In genomic region chr12:103855896-103856657, GRCh38 we compare ENCODE assay signal across 26 cellular contexts. TPM values are rescaled to one million over a fixed set of nuclear protein-coding genes. Genes with fewer than 3 reads are reported as not detected.
DNase-seq lines count a peak whose midpoint lies in the region; ATAC-seq and TF ChIP-seq lines count a peak whose summit lies in the region.
"Had no signal": no experiment of that assay in that cellular context is flagged by ENCODE, and none has a peak within 500 bp of the region (broad histone marks: within the 10 kb centered on the region; RNA-seq: fewer than 3 reads in every experiment).

No MANE protein-coding gene starts in this region.

- H3K4me2 ChIP-seq in SK-N-SH, result 0 out of 2 replicates have a peak overlapping the region, but pooled peaks have one; percentile 4
- H3K4me2 ChIP-seq: hepatocyte, KMS-11 had no signal

- H3K4me1 ChIP-seq in SK-N-SH (ENCODE audit: control insufficient read depth in 1 of 2, insufficient read depth in 2 of 2, low read depth in 1 of 2, low read length in 1 of 2) (peaks cover 0 to 25% of the 10 kb centered on the region in 2 experiments; a peak in 3 of 4 replicates), esophagus muscularis mucosa (peaks cover 5 to 97% (median 88%) of the 10 kb centered on the region in 4 donors), left lung (no peaks in the 10 kb centered on the region)
- H3K4me1 ChIP-seq: spleen, upper lobe of left lung had no signal

- no peak for DNase-seq in SK-N-SH
- no peak for DNase-seq in esophagus muscularis mucosa (ENCODE audit: extremely low spot score)
- DNase-seq in osteocyte (ENCODE audit: extremely low spot score, unreplicated experiment), result no peak
- DNase-seq in left lung, result no peak
- no peak for DNase-seq in effector CD4-positive, alpha-beta T cell
- DNase-seq in activated CD4-positive, alpha-beta memory T cell treated with anti-CD3 and anti-CD28 coated beads, Interleukin-2, amount 10 ng/mL, durations not matched to agents 7 days and 5 days, result no peak
- DNase-seq: activated CD4-positive, alpha-beta T cell treated with anti-CD3 and anti-CD28 coated beads, Interleukin-2, amount 10 ng/mL, durations not matched to agents 24 days and 14 days; activated T-cell treated with anti-CD3 and anti-CD28 coated beads, Interleukin-2, amount 50 U/mL, for 4 hours; cortex of kidney; foreskin melanocyte; left cardiac atrium; NCI-H1436 treated with DMSO at 0.1 percent for 48 hours; NCI-H526 treated with DMSO at 0.1 percent for 48 hours; spleen; SW 1271; T-helper 9 cell; upper lobe of left lung; WERI-Rb-1 had no signal

- intact Hi-C loops in esophagus muscularis mucosa (cut with DNase I) (no loop called here), left lung (cut with DNase I) (no loop called here)

- H3K9me2 ChIP-seq in SK-N-SH, result no peaks in the 10 kb centered on the region

- H3K4me1 Mint-ChIP-seq in osteocyte (ENCODE audit: unreplicated experiment), result peaks cover 69% of the 10 kb centered on the region
- no peaks in the 10 kb centered on the region for H3K4me1 Mint-ChIP-seq in activated CD4-positive, alpha-beta memory T cell treated with anti-CD3 and anti-CD28 coated beads, Interleukin-2, amount 10 ng/mL, durations not matched to agents 7 days and 5 days

- H3K36me3 ChIP-seq in SK-N-SH (replicated peaks in 1 of 2; ENCODE audit: control insufficient read depth in 1 of 2, insufficient read depth in 2 of 2, low read length in 1 of 2), result no peaks in the 10 kb centered on the region
- no peaks in the 10 kb centered on the region for H3K36me3 ChIP-seq in esophagus muscularis mucosa
- no peaks in the 10 kb centered on the region for H3K36me3 ChIP-seq in left lung
- H3K36me3 ChIP-seq: neutrophil, spleen, upper lobe of left lung, WERI-Rb-1 had no signal

- WGBS in SK-N-SH (ENCODE audit: low lambda C conversion rate), result 91% methylated on average over 8 of the region's 8 CpGs
- 91% methylated on average over 8 of the region's 8 CpGs for WGBS in esophagus muscularis mucosa

- no peaks in the 10 kb centered on the region for H3K27me3 ChIP-seq in SK-N-SH (ENCODE audit: insufficient read depth)
- no peaks in the 10 kb centered on the region for H3K27me3 ChIP-seq in esophagus muscularis mucosa
- H3K27me3 ChIP-seq in left lung, result no peaks in the 10 kb centered on the region
- H3K27me3 ChIP-seq: hepatocyte, neutrophil, upper lobe of left lung had no signal

- peak overlapping the region; percentile 60 for H3K27ac Mint-ChIP-seq in osteocyte (ENCODE audit: unreplicated experiment)
- H3K27ac Mint-ChIP-seq in activated CD4-positive, alpha-beta memory T cell treated with anti-CD3 and anti-CD28 coated beads, Interleukin-2, amount 10 ng/mL, durations not matched to agents 7 days and 5 days, result no peak overlapping the region
- H3K27ac Mint-ChIP-seq: activated CD4-positive, alpha-beta T cell treated with anti-CD3 and anti-CD28 coated beads, Interleukin-2, amount 10 ng/mL, durations not matched to agents 24 days and 14 days had no signal

- no peak overlapping the region for H3K4me3 ChIP-seq in SK-N-SH (ENCODE audit: low read depth in 2 of 2, low read length in 1 of 2)
- no peak overlapping the region for H3K4me3 ChIP-seq in esophagus muscularis mucosa
- H3K4me3 ChIP-seq in left lung, result no peak overlapping the region
- H3K4me3 ChIP-seq: hepatocyte, spleen, upper lobe of left lung had no signal

- TF ChIP-seq EP300 in SK-N-SH (IDR thresholded peaks at IDR 0.05; ENCODE audit: borderline replicate concordance in 1 of 2, low read depth in 1 of 2, low read length in 1 of 2) (no peak), esophagus muscularis mucosa (IDR thresholded peaks at IDR 0.05) (no peak)

- H3K36me3 Mint-ChIP-seq in osteocyte (ENCODE audit: unreplicated experiment), result no peaks in the 10 kb centered on the region
- no peaks in the 10 kb centered on the region for H3K36me3 Mint-ChIP-seq in activated CD4-positive, alpha-beta memory T cell treated with anti-CD3 and anti-CD28 coated beads, Interleukin-2, amount 10 ng/mL, durations not matched to agents 7 days and 5 days (ENCODE audit: low read depth)

- no peaks in the 10 kb centered on the region for H4K20me1 ChIP-seq in SK-N-SH (ENCODE audit: insufficient read depth)

- H3K9me3 ChIP-seq in SK-N-SH (no peaks in the 10 kb centered on the region), esophagus muscularis mucosa (no peaks in the 10 kb centered on the region), left lung (no peaks in the 10 kb centered on the region)
- H3K9me3 ChIP-seq: neutrophil, spleen, upper lobe of left lung had no signal

- POLR2A ChIA-PET in SK-N-SH (lab: Yijun Ruan, JAX), result no interaction called here
- POLR2A ChIA-PET in activated CD4-positive, alpha-beta memory T cell treated with anti-CD3 and anti-CD28 coated beads, Interleukin-2, amount 10 ng/mL, durations not matched to agents 7 days and 5 days (lab: Charles Lee), result no interaction called here

- no peak overlapping the region for H3K4me3 Mint-ChIP-seq in osteocyte (ENCODE audit: unreplicated experiment)
- H3K4me3 Mint-ChIP-seq in activated CD4-positive, alpha-beta memory T cell treated with anti-CD3 and anti-CD28 coated beads, Interleukin-2, amount 10 ng/mL, durations not matched to agents 7 days and 5 days, result no peak overlapping the region
- H3K4me3 Mint-ChIP-seq: activated CD4-positive, alpha-beta T cell treated with anti-CD3 and anti-CD28 coated beads, Interleukin-2, amount 10 ng/mL, durations not matched to agents 24 days and 14 days; activated T-cell treated with anti-CD3 and anti-CD28 coated beads, Interleukin-2, amount 50 U/mL, for 4 hours had no signal

- no peak overlapping the region; the same call in 1 of the 2 replicates for H2AFZ ChIP-seq in SK-N-SH (ENCODE audit: low read depth)
- H2AFZ ChIP-seq: hepatocyte had no signal

- H3K9me3 Mint-ChIP-seq in osteocyte (ENCODE audit: unreplicated experiment), result no peaks in the 10 kb centered on the region
- no peaks in the 10 kb centered on the region for H3K9me3 Mint-ChIP-seq in activated CD4-positive, alpha-beta memory T cell treated with anti-CD3 and anti-CD28 coated beads, Interleukin-2, amount 10 ng/mL, durations not matched to agents 7 days and 5 days
- H3K9me3 Mint-ChIP-seq: activated CD4-positive, alpha-beta T cell treated with anti-CD3 and anti-CD28 coated beads, Interleukin-2, amount 10 ng/mL, durations not matched to agents 24 days and 14 days; activated T-cell treated with anti-CD3 and anti-CD28 coated beads, Interleukin-2, amount 50 U/mL, for 4 hours had no signal

- TF ChIP-seq POLR2A in esophagus muscularis mucosa (IDR thresholded peaks at IDR 0.05; ENCODE audit: low read depth), result no peak

- H3K79me2 ChIP-seq in SK-N-SH (ENCODE audit: insufficient read depth), result no peaks in the 10 kb centered on the region
- H3K79me2 ChIP-seq: hepatocyte had no signal

- TF ChIP-seq RAD21 in SK-N-SH (IDR thresholded peaks at IDR 0.05; ENCODE audit: low read length), result no peak

- H3F3A ChIP-seq in SK-N-SH (replicated peaks; ENCODE audit: insufficient read depth), result peaks cover 18% of the 10 kb centered on the region

- H3K27ac ChIP-seq in SK-N-SH (ENCODE audit: low read depth in 2 of 2, low read length in 1 of 2), result peak overlapping the region in 1 of 2 experiments; percentile 25; a peak in 1 of 4 replicates
- peak overlapping the region; percentile 92 to 97 (median 95) for H3K27ac ChIP-seq in esophagus muscularis mucosa (replicated peaks in 1 of 4)
- H3K27ac ChIP-seq in left lung, result no peak overlapping the region
- H3K27ac ChIP-seq: 22Rv1, hepatocyte, KMS-11, neutrophil, spleen, upper lobe of left lung, WERI-Rb-1 had no signal

- H3K27me3 Mint-ChIP-seq in osteocyte (ENCODE audit: unreplicated experiment), result no peaks in the 10 kb centered on the region
- H3K27me3 Mint-ChIP-seq in activated CD4-positive, alpha-beta memory T cell treated with anti-CD3 and anti-CD28 coated beads, Interleukin-2, amount 10 ng/mL, durations not matched to agents 7 days and 5 days, result peaks cover 2% of the 10 kb centered on the region

- H3K9ac ChIP-seq in SK-N-SH, result no peak overlapping the region
- H3K9ac ChIP-seq: KMS-11 had no signal

- CTCF ChIA-PET in SK-N-SH (lab: Yijun Ruan, JAX), result interaction anchor here (2.1 kb wide), 1 partner anchor 9 kb away, joined by 5 read pairs; no protein-coding TSS in a partner anchor
- CTCF ChIA-PET in activated CD4-positive, alpha-beta memory T cell treated with anti-CD3 and anti-CD28 coated beads, Interleukin-2, amount 10 ng/mL, durations not matched to agents 7 days and 5 days (lab: Charles Lee), result no interaction called here

- no peak for TF ChIP-seq CTCF in SK-N-SH (IDR thresholded peaks at IDR 0.05)
- no peak for TF ChIP-seq CTCF in esophagus muscularis mucosa (IDR thresholded peaks at IDR 0.05)
- TF ChIP-seq CTCF in osteocyte (IDR thresholded peaks at IDR 0.05), result no peak
- TF ChIP-seq CTCF in left lung (IDR thresholded peaks at IDR 0.05), result no peak

- no peak for ATAC-seq in SK-N-SH treated with all-trans-retinoic acid at 6 μM for 48 hours
- ATAC-seq in left lung, result no peak
- ATAC-seq in GM19351 (IDR thresholded peaks at IDR 0.05; ENCODE audit: unreplicated experiment), result no peak
- ATAC-seq: activated T-cell treated with anti-CD3 and anti-CD28 coated beads, Interleukin-2, amount 50 U/mL, for 4 hours; HCT116; left cardiac atrium; Panc1 had no signal

TF ChIP-seq in SK-N-SH treated with all-trans-retinoic acid at 6 μM for 48 hours, 23 proteins besides CTCF, POLR2A, EP300 and RAD21 (continues in another document):
- no peak for TF ChIP-seq SNAI2 (CRISPR knock-in tag; IDR thresholded peaks at IDR 0.05)
- TF ChIP-seq PATZ1 (CRISPR knock-in tag; IDR thresholded peaks at IDR 0.05; ENCODE audit: borderline replicate concordance), result no peak
- no peak for TF ChIP-seq ZFP30 (CRISPR knock-in tag; IDR thresholded peaks at IDR 0.05)
- no peak for TF ChIP-seq ZNF8 (CRISPR knock-in tag; IDR thresholded peaks at IDR 0.05)

RNA-seq across cellular contexts. Expression of gene NT5DC3, which starts 15.0 kb away (rescaled TPM):
- polyA plus RNA-seq in SK-N-SH (2012; rRNA removed), result 11.0 and 12.5 TPM in 2 replicates
- polyA plus RNA-seq in SK-N-SH (2012; cell fraction: cytosol; rRNA removed), result 11.2 and 11.3 TPM in 2 replicates
- polyA plus RNA-seq in SK-N-SH (2012; cell fraction: nucleus; rRNA removed), result 20.5 and 29.5 TPM in 2 replicates
- total RNA-seq in esophagus muscularis mucosa (100 to 1,000 TPM; 169 to 275 (median 195) TPM), osteocyte (11.3 and 12.5 TPM in 2 replicates), left lung (1 to 10 TPM; 7.5 to 8.9 TPM)
- total RNA-seq in activated CD4-positive, alpha-beta memory T cell treated with anti-CD3 and anti-CD28 coated beads, Interleukin-2, amount 10 ng/mL, durations not matched to agents 7 days and 5 days, result 1 to 10 TPM; 3.2 to 3.4 TPM

Comparison
In these comparisons a context has a peak if more than half of its experiments do, and no peak if none do; other contexts are left out.
1. H3K27ac ChIP-seq: peak in esophagus muscularis mucosa (4 of 4); none in left lung (0 of 2).
2. RNA of gene NT5DC3, which starts 15.0 kb away (total RNA-seq): 169 to 275 TPM in esophagus muscularis mucosa; 11.3 to 12.5 TPM in osteocyte, 7.5 to 8.9 TPM in left lung and 3.2 to 3.4 TPM in activated CD4-positive, alpha-beta memory T cell treated with anti-CD3 and anti-CD28 coated beads, Interleukin-2, amount 10 ng/mL, durations not matched to agents 7 days and 5 days; every median in the first group is over 10 times any median in the second.